ENCODE assay signal across 9 cellular contexts in the genomic region with DNA sequence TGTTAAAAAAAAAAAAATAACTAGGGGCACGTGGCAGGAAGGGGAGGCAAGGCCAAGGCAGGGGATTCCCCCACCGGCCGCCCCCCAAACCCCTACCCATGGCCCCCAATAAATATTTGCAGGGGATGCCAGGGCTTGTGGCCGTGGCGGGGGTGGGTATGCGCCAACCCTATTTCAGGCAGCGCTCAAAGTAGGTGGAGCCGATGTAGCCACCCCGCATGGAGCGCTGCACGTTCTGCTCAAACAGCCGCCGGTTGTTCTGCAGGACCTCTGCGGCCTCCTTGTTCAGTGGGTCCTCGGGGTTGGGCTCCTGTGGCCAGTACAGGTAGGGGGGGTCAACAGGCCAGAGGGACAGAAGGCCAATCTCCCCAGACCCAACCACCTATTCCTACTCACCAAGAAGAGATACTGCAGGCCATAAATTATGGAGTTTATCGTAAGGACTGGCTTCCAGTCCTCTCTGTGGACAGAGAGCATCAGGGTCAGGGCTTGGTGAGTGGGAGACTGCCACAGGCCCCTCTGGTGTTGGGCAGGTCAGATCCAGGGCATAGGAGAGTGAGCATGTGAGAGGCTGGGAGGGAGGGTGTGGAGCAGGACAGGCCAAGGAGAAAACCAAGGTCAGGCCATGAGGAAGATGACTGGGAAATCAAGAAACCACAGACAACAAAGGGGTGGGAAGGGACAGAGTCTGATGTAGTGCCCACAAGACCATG. TPM values are rescaled to one million over a fixed set of nuclear protein-coding genes. Genes with fewer than 3 reads are reported as not detected.
DNase-seq lines count a peak whose midpoint lies in the region; ATAC-seq and TF ChIP-seq lines count a peak whose summit lies in the region.
"Had no signal": no experiment of that assay in that cellular context is flagged by ENCODE, and none has a peak within 500 bp of the region (broad histone marks: within the 10 kb centered on the region; RNA-seq: fewer than 3 reads in every experiment).

No MANE protein-coding gene starts in this region.

- peak overlapping the region; percentile 98 for H3K4me3 Mint-ChIP-seq in activated CD4-positive, alpha-beta memory T cell treated with anti-CD3 and anti-CD28 coated beads, Interleukin-2, amount 10 ng/mL, durations not matched to agents 7 days and 5 days
- H3K4me3 Mint-ChIP-seq in glutamatergic neuron (ENCODE audit: unreplicated experiment) = peak overlapping the region; percentile 96
- peak overlapping the region; percentile 89 for H3K4me3 Mint-ChIP-seq in stimulated activated memory B cell treated with anti-CD40 and anti-IgM and Interleukin-4, amounts not matched to agents 10 μg/mL and 1 μg/mL and 100 μg/mL, for 72 hours

- H2AFZ ChIP-seq in SK-N-SH (ENCODE audit: low read depth) = no peak overlapping the region

- no peak for TF ChIP-seq CTCF in SK-N-SH (IDR thresholded peaks at IDR 0.05)
- TF ChIP-seq CTCF in glutamatergic neuron (IDR thresholded peaks at IDR 0.05; ENCODE audit: partially characterized antibody, unreplicated experiment) = no peak

- peaks cover 45% of the 10 kb centered on the region for H3K79me2 ChIP-seq in SK-N-SH (ENCODE audit: insufficient read depth)

- POLR2A ChIA-PET in SK-N-SH (lab: Yijun Ruan, JAX) = interaction anchor here (1.5 to 4.3 kb wide), 4 partner anchors 11 to 42 kb away, joined by 9 to 49 read pairs (median 26); a partner anchor contains a TSS
- POLR2A ChIA-PET in activated CD4-positive, alpha-beta memory T cell treated with anti-CD3 and anti-CD28 coated beads, Interleukin-2, amount 10 ng/mL, durations not matched to agents 7 days and 5 days (lab: Charles Lee) = interaction anchor here (1.3 to 8.9 kb wide), 6 partner anchors 8 to 42 kb away, joined by 7 to 89 read pairs (median 48); a partner anchor contains a TSS

- peak overlapping the region; percentile 96 for H3K27ac Mint-ChIP-seq in activated CD4-positive, alpha-beta memory T cell treated with anti-CD3 and anti-CD28 coated beads, Interleukin-2, amount 10 ng/mL, durations not matched to agents 7 days and 5 days
- H3K27ac Mint-ChIP-seq in glutamatergic neuron (ENCODE audit: unreplicated experiment) = peak overlapping the region; percentile 33
- H3K27ac Mint-ChIP-seq in stimulated activated memory B cell treated with anti-CD40 and anti-IgM and Interleukin-4, amounts not matched to agents 10 μg/mL and 1 μg/mL and 100 μg/mL, for 72 hours = peak overlapping the region; percentile 100

- no peaks in the 10 kb centered on the region for H3K27me3 Mint-ChIP-seq in activated CD4-positive, alpha-beta memory T cell treated with anti-CD3 and anti-CD28 coated beads, Interleukin-2, amount 10 ng/mL, durations not matched to agents 7 days and 5 days
- peaks cover 19% of the 10 kb centered on the region for H3K27me3 Mint-ChIP-seq in glutamatergic neuron (ENCODE audit: unreplicated experiment)
- H3K27me3 Mint-ChIP-seq in stimulated activated memory B cell treated with anti-CD40 and anti-IgM and Interleukin-4, amounts not matched to agents 10 μg/mL and 1 μg/mL and 100 μg/mL, for 72 hours = no peaks in the 10 kb centered on the region

- WGBS in SK-N-SH (ENCODE audit: low lambda C conversion rate) = 92% methylated on average over 16 of the region's 16 CpGs

- peaks cover 63% of the 10 kb centered on the region for H3K36me3 Mint-ChIP-seq in activated CD4-positive, alpha-beta memory T cell treated with anti-CD3 and anti-CD28 coated beads, Interleukin-2, amount 10 ng/mL, durations not matched to agents 7 days and 5 days (ENCODE audit: low read depth)
- no peaks in the 10 kb centered on the region for H3K36me3 Mint-ChIP-seq in glutamatergic neuron (ENCODE audit: unreplicated experiment)
- H3K36me3 Mint-ChIP-seq in stimulated activated memory B cell treated with anti-CD40 and anti-IgM and Interleukin-4, amounts not matched to agents 10 μg/mL and 1 μg/mL and 100 μg/mL, for 72 hours = peaks cover 47% of the 10 kb centered on the region

- no peak for TF ChIP-seq EP300 in SK-N-SH (IDR thresholded peaks at IDR 0.05; ENCODE audit: borderline replicate concordance in 1 of 2, low read depth in 1 of 2, low read length in 1 of 2)

- H3K4me1 ChIP-seq in SK-N-SH (ENCODE audit: control insufficient read depth in 1 of 2, insufficient read depth in 2 of 2, low read depth in 1 of 2, low read length in 1 of 2) = peaks cover 24 to 54% of the 10 kb centered on the region in 2 experiments; a peak in 3 of 4 replicates

- peak overlapping the region; percentile 3 to 90; a peak in 2 of 4 replicates for H3K27ac ChIP-seq in SK-N-SH (ENCODE audit: low read depth in 2 of 2, low read length in 1 of 2)

- peak overlapping the region; percentile 63; the same call in 1 of the 2 replicates for H3K9ac ChIP-seq in SK-N-SH

- no peaks in the 10 kb centered on the region for H3K9me3 ChIP-seq in SK-N-SH

- ATAC-seq in SK-N-SH treated with all-trans-retinoic acid at 6 μM for 48 hours (no peak), HG03460 (IDR thresholded peaks at IDR 0.05; ENCODE audit: unreplicated experiment) (no peak)
- ATAC-seq in stimulated activated memory B cell treated with anti-CD40 and anti-IgM and Interleukin-4, amounts not matched to agents 10 μg/mL and 1 μg/mL and 100 μg/mL, for 72 hours = no peak

- peaks cover 69% of the 10 kb centered on the region for H3K4me1 Mint-ChIP-seq in activated CD4-positive, alpha-beta memory T cell treated with anti-CD3 and anti-CD28 coated beads, Interleukin-2, amount 10 ng/mL, durations not matched to agents 7 days and 5 days
- H3K4me1 Mint-ChIP-seq in glutamatergic neuron (ENCODE audit: low read depth, unreplicated experiment) = peaks cover 19% of the 10 kb centered on the region
- peaks cover 71% of the 10 kb centered on the region for H3K4me1 Mint-ChIP-seq in stimulated activated memory B cell treated with anti-CD40 and anti-IgM and Interleukin-4, amounts not matched to agents 10 μg/mL and 1 μg/mL and 100 μg/mL, for 72 hours

- no peak for TF ChIP-seq RAD21 in SK-N-SH (IDR thresholded peaks at IDR 0.05; ENCODE audit: low read length)

- no peak overlapping the region for H3K4me3 ChIP-seq in SK-N-SH (ENCODE audit: low read depth in 2 of 2, low read length in 1 of 2)

- no peak overlapping the region; the same call in 1 of the 2 replicates for H3K4me2 ChIP-seq in SK-N-SH

- peaks cover 61% of the 10 kb centered on the region for H3F3A ChIP-seq in SK-N-SH (replicated peaks; ENCODE audit: insufficient read depth)

- DNase-seq in SK-N-SH = no peak
- DNase-seq in activated CD4-positive, alpha-beta memory T cell treated with anti-CD3 and anti-CD28 coated beads, Interleukin-2, amount 10 ng/mL, durations not matched to agents 7 days and 5 days = no peak
- no peak for DNase-seq in glutamatergic neuron
- DNase-seq in germinal center (ENCODE audit: low spot score) = no peak
- DNase-seq in NCI-H524 (lab: John Stamatoyannopoulos, UW) = no peak
- DNase-seq: 8988T had no signal

- peaks cover 29 to 34% of the 10 kb centered on the region in 2 experiments for H3K36me3 ChIP-seq in SK-N-SH (replicated peaks in 1 of 2; ENCODE audit: control insufficient read depth in 1 of 2, insufficient read depth in 2 of 2, low read length in 1 of 2)

- CTCF ChIA-PET in SK-N-SH (lab: Yijun Ruan, JAX) = interaction anchor here (1.1 to 9.1 kb wide), 4 partner anchors 11 to 42 kb away, joined by 3 to 81 read pairs (median 6); a partner anchor contains a TSS
- CTCF ChIA-PET in activated CD4-positive, alpha-beta memory T cell treated with anti-CD3 and anti-CD28 coated beads, Interleukin-2, amount 10 ng/mL, durations not matched to agents 7 days and 5 days (lab: Charles Lee) = interaction anchor here (0.6 to 3.2 kb wide), 3 partner anchors 25 to 62 kb away, joined by 3 to 39 read pairs (median 7); a partner anchor contains a TSS

- no peaks in the 10 kb centered on the region for H3K27me3 ChIP-seq in SK-N-SH (ENCODE audit: insufficient read depth)

- H3K9me2 ChIP-seq in SK-N-SH = no peaks in the 10 kb centered on the region

- peaks cover 9% of the 10 kb centered on the region; the same call in 1 of the 2 replicates for H4K20me1 ChIP-seq in SK-N-SH (ENCODE audit: insufficient read depth)

- H3K9me3 Mint-ChIP-seq in activated CD4-positive, alpha-beta memory T cell treated with anti-CD3 and anti-CD28 coated beads, Interleukin-2, amount 10 ng/mL, durations not matched to agents 7 days and 5 days = no peaks in the 10 kb centered on the region
- H3K9me3 Mint-ChIP-seq in glutamatergic neuron (ENCODE audit: unreplicated experiment) = peaks cover 24% of the 10 kb centered on the region
- no peaks in the 10 kb centered on the region for H3K9me3 Mint-ChIP-seq in stimulated activated memory B cell treated with anti-CD40 and anti-IgM and Interleukin-4, amounts not matched to agents 10 μg/mL and 1 μg/mL and 100 μg/mL, for 72 hours

RNA-seq across cellular contexts. Expression of a gene that starts 1.2 kb away (rescaled TPM):
- 308 and 381 TPM in 2 replicates for polyA plus RNA-seq in SK-N-SH (2012; rRNA removed)
- polyA plus RNA-seq in SK-N-SH (2012; cell fraction: cytosol; rRNA removed) = 350 and 388 TPM in 2 replicates
- 218 and 251 TPM in 2 replicates for polyA plus RNA-seq in SK-N-SH (2012; cell fraction: nucleus; rRNA removed)
- total RNA-seq in activated CD4-positive, alpha-beta memory T cell treated with anti-CD3 and anti-CD28 coated beads, Interleukin-2, amount 10 ng/mL, durations not matched to agents 7 days and 5 days = 100 to 1,000 TPM; 137 to 144 TPM
- total RNA-seq in glutamatergic neuron (ENCODE audit: unreplicated experiment) = 108 TPM

RNA-seq across cellular contexts. Expression of a gene that starts 2.3 kb away (rescaled TPM):
- 109 and 135 TPM in 2 replicates for polyA plus RNA-seq in SK-N-SH (2012; rRNA removed)
- 102 and 103 TPM in 2 replicates for polyA plus RNA-seq in SK-N-SH (2012; cell fraction: cytosol; rRNA removed)
- polyA plus RNA-seq in SK-N-SH (2012; cell fraction: nucleus; rRNA removed) = 128 and 133 TPM in 2 replicates
- 10 to 100 TPM; 87.5 to 92.4 TPM for total RNA-seq in activated CD4-positive, alpha-beta memory T cell treated with anti-CD3 and anti-CD28 coated beads, Interleukin-2, amount 10 ng/mL, durations not matched to agents 7 days and 5 days
- total RNA-seq in glutamatergic neuron (ENCODE audit: unreplicated experiment) = 118 TPM

RNA-seq across cellular contexts. Expression of a gene that starts 12.2 kb away (rescaled TPM):
- polyA plus RNA-seq in SK-N-SH (2012; rRNA removed) = 321 and 594 TPM in 2 replicates
- polyA plus RNA-seq in SK-N-SH (2012; cell fraction: cytosol; rRNA removed) = 191 and 231 TPM in 2 replicates
- 1,222 and 1,964 TPM in 2 replicates for polyA plus RNA-seq in SK-N-SH (2012; cell fraction: nucleus; rRNA removed)
- 100 to 1,000 TPM; 345 TPM for total RNA-seq in activated CD4-positive, alpha-beta memory T cell treated with anti-CD3 and anti-CD28 coated beads, Interleukin-2, amount 10 ng/mL, durations not matched to agents 7 days and 5 days
- total RNA-seq in glutamatergic neuron (ENCODE audit: unreplicated experiment) = 361 TPM

RNA-seq across cellular contexts. Expression of a gene that starts 17.1 kb away (rescaled TPM):
- polyA plus RNA-seq in SK-N-SH (2012; rRNA removed) = 31.8 and 38.4 TPM in 2 replicates
- polyA plus RNA-seq in SK-N-SH (2012; cell fraction: cytosol; rRNA removed) = 7.0 and 10.2 TPM in 2 replicates
- polyA plus RNA-seq in SK-N-SH (2012; cell fraction: nucleus; rRNA removed) = 308 and 351 TPM in 2 replicates
- 10 to 100 TPM; 21.6 to 22.9 TPM for total RNA-seq in activated CD4-positive, alpha-beta memory T cell treated with anti-CD3 and anti-CD28 coated beads, Interleukin-2, amount 10 ng/mL, durations not matched to agents 7 days and 5 days
- total RNA-seq in glutamatergic neuron (ENCODE audit: unreplicated experiment) = 27.3 TPM

RNA-seq across cellular contexts. Expression of a gene that starts 36.5 kb away (rescaled TPM):
- polyA plus RNA-seq in SK-N-SH (2012; rRNA removed) = 7.9 and 11.3 TPM in 2 replicates
- 4.4 and 6.0 TPM in 2 replicates for polyA plus RNA-seq in SK-N-SH (2012; cell fraction: cytosol; rRNA removed)
- 21.0 and 30.6 TPM in 2 replicates for polyA plus RNA-seq in SK-N-SH (2012; cell fraction: nucleus; rRNA removed)
- 10 to 100 TPM; 15.8 to 17.4 TPM for total RNA-seq in activated CD4-positive, alpha-beta memory T cell treated with anti-CD3 and anti-CD28 coated beads, Interleukin-2, amount 10 ng/mL, durations not matched to agents 7 days and 5 days
- total RNA-seq in glutamatergic neuron (ENCODE audit: unreplicated experiment) = 27.2 TPM

Comparison
In these comparisons a context has a peak if more than half of its experiments do, and no peak if none do; other contexts are left out.
1. H3K27ac Mint-ChIP-seq: peak in every context shown above with its lines; median percentile 100 in stimulated activated memory B cell treated with anti-CD40 and anti-IgM and Interleukin-4, amounts not matched to agents 10 μg/mL and 1 μg/mL and 100 μg/mL, for 72 hours; 96 in activated CD4-positive, alpha-beta memory T cell treated with anti-CD3 and anti-CD28 coated beads, Interleukin-2, amount 10 ng/mL, durations not matched to agents 7 days and 5 days; 33 in glutamatergic neuron.